ENCODE assay signal across 1 cellular context in genomic region chr2:242048479-242048878, GRCh38.
A peak's percentile ranks its signal among the peaks of the same experiment; 100 is the strongest.
TF ChIP-seq lines count a peak whose summit lies in the region.

No MANE protein-coding gene starts in this region.

TF ChIP-seq in K562, 482 proteins besides CTCF, POLR2A, EP300 and RAD21 (continued from another document):
- TF ChIP-seq, protein P1, sequence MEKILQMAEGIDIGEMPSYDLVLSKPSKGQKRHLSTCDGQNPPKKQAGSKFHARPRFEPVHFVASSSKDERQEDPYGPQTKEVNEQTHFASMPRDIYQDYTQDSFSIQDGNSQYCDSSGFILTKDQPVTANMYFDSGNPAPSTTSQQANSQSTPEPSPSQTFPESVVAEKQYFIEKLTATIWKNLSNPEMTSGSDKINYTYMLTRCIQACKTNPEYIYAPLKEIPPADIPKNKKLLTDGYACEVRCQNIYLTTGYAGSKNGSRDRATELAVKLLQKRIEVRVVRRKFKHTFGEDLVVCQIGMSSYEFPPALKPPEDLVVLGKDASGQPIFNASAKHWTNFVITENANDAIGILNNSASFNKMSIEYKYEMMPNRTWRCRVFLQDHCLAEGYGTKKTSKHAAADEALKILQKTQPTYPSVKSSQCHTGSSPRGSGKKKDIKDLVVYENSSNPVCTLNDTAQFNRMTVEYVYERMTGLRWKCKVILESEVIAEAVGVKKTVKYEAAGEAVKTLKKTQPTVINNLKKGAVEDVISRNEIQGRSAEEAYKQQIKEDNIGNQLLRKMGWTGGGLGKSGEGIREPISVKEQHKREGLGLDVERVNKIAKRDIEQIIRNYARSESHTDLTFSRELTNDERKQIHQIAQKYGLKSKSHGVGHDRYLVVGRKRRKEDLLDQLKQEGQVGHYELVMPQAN (IDR thresholded peaks at IDR 0.05; ENCODE audit: borderline replicate concordance): no peak
- TF ChIP-seq MAFG (tag; conservative IDR thresholded peaks at IDR 0.05): 0 out of 2 replicates have a peak, but pooled peaks have one; percentile 23
- no peak for TF ChIP-seq ZNF175 (CRISPR knock-in tag; IDR thresholded peaks at IDR 0.05; ENCODE audit: low read depth)
- no peak for TF ChIP-seq CUX1 (CRISPR knock-in tag; IDR thresholded peaks at IDR 0.05)
TF ChIP-seq in K562: peak in this region for 3.
